Comparison of ENCODE assay signal across 2 cellular contexts in genomic region chr14:99601301-99601945, GRCh38.
TF ChIP-seq lines count a peak whose summit lies in the region.

No MANE protein-coding gene starts in this region.

TF ChIP-seq in GM23338, 12 proteins besides CTCF, POLR2A, EP300 and RAD21 (continued from another document):
- TF ChIP-seq ZNF462 (CRISPR knock-in tag; IDR thresholded peaks at IDR 0.05), result no peak

TF ChIP-seq in WTC11, 78 proteins besides CTCF, POLR2A, EP300 and RAD21 (continued from another document):
- TF ChIP-seq MLX (CRISPR knock-in tag; IDR thresholded peaks at IDR 0.05), result no peak
- TF ChIP-seq AFF4 (CRISPR knock-in tag; IDR thresholded peaks at IDR 0.05; ENCODE audit: borderline replicate concordance), result no peak
- no peak for TF ChIP-seq ESRRA (CRISPR knock-in tag; IDR thresholded peaks at IDR 0.05; ENCODE audit: borderline replicate concordance)
- no peak for TF ChIP-seq TCF7 (CRISPR knock-in tag; IDR thresholded peaks at IDR 0.05; ENCODE audit: low read depth)
- no peak for TF ChIP-seq HMGA2 (CRISPR knock-in tag; IDR thresholded peaks at IDR 0.05)
- no peak for TF ChIP-seq MXD4 (CRISPR knock-in tag; IDR thresholded peaks at IDR 0.05; ENCODE audit: borderline replicate concordance)
- TF ChIP-seq STAT6 (CRISPR knock-in tag; conservative IDR thresholded peaks at IDR 0.05; ENCODE audit: low read depth), result no peak
- TF ChIP-seq GABPB1 (CRISPR knock-in tag; IDR thresholded peaks at IDR 0.05), result no peak
- no peak for TF ChIP-seq CBFB (CRISPR knock-in tag; IDR thresholded peaks at IDR 0.05; ENCODE audit: low read depth)
